ENCODE assay signal across 18 cellular contexts in the genomic region with DNA sequence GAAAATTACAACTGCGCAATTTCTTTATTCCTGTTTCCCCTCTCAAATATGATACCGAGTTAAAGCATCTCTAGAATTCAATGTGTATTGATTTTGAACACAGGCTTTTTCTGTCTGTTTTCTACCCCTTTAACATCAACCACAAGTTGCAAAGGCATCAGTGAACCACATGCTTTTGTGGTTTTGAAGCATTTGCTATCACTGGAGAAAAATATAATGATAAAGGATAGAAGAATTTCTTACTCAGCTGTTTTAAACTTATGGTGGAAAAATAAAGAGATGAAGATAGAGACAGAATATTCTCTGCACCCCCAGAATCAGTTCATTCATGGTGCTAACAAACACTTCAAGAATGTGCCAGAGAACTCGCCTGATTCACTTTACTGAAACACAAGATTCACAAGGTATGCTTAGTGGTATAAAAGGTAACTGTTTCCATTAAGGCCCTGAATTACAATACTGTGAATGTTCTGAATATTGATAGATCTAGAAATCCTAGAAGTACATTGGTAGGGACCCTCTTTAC. TPM values are rescaled to one million over a fixed set of nuclear protein-coding genes. Genes with fewer than 3 reads are reported as not detected.
A peak's percentile ranks its signal among the peaks of the same experiment; 100 is the strongest.
DNase-seq lines count a peak whose midpoint lies in the region; ATAC-seq and TF ChIP-seq lines count a peak whose summit lies in the region.
"Had no signal": no experiment of that assay in that cellular context is flagged by ENCODE, and none has a peak within 500 bp of the region (broad histone marks: within the 10 kb centered on the region; RNA-seq: fewer than 3 reads in every experiment).

No MANE protein-coding gene starts in this region.

- H3K14ac ChIP-seq in mesenchymal stem cell (ENCODE audit: low read length in 2 of 2), result no peak overlapping the region

- no peak overlapping the region for H3K23ac ChIP-seq in mesenchymal stem cell (ENCODE audit: low read length in 2 of 2)

- no peak overlapping the region for H3K18ac ChIP-seq in mesenchymal stem cell (ENCODE audit: low read depth in 1 of 2, low read length in 2 of 2)

- H3K4me3 ChIP-seq in DND-41 (ENCODE audit: low read depth in 1 of 2, low read length in 2 of 2) (no peak overlapping the region), SK-N-MC (no peak overlapping the region), choroid plexus epithelial cell (ENCODE audit: low read depth, low read length) (no peak overlapping the region), mesenchymal stem cell (ENCODE audit: insufficient read depth in 1 of 2, low read depth in 1 of 2, low read length in 2 of 2) (no peak overlapping the region)
- H3K4me3 ChIP-seq: A549 had no signal

- ATAC-seq in DND-41 (ENCODE audit: insufficient read depth, low read depth) (peak; percentile 58; the same call in 2 of the 3 replicates), HG02852 (IDR thresholded peaks at IDR 0.05; ENCODE audit: unreplicated experiment) (no peak), HG02973 (IDR thresholded peaks at IDR 0.05; ENCODE audit: unreplicated experiment) (no peak)
- ATAC-seq: A549 had no signal

- no peaks in the 10 kb centered on the region for H4K20me1 ChIP-seq in DND-41 (ENCODE audit: insufficient read depth, low read length)

- H2AK5ac ChIP-seq in mesenchymal stem cell (ENCODE audit: low read length, severe bottlenecking), result no peak overlapping the region

- H4K91ac ChIP-seq in mesenchymal stem cell (ENCODE audit: low read length), result no peak overlapping the region

- no peak overlapping the region; the same call in 1 of the 2 replicates for H3K27ac ChIP-seq in DND-41 (ENCODE audit: low read length)
- H3K27ac ChIP-seq in SK-N-MC, result 0 out of 2 replicates have a peak overlapping the region, but pooled peaks have one; percentile 42
- H3K27ac ChIP-seq in mesenchymal stem cell (ENCODE audit: low read length, poor library complexity, severe bottlenecking), result peak overlapping the region; percentile 78
- H3K27ac ChIP-seq: A549, C4-2B, HL-60, RWPE1 had no signal

- H3K79me2 ChIP-seq in DND-41 (ENCODE audit: insufficient read depth, low read length), result no peaks in the 10 kb centered on the region

- intact Hi-C loops in head of caudate nucleus (cut with DNase I), result no loop called here

- no peak overlapping the region for H2BK15ac ChIP-seq in mesenchymal stem cell (ENCODE audit: low read depth, poor library complexity, severe bottlenecking)

- no peak for TF ChIP-seq CTCF in DND-41 (IDR thresholded peaks at IDR 0.05; ENCODE audit: borderline replicate concordance, extremely low read depth, low read length, poor library complexity, severe bottlenecking)
- TF ChIP-seq CTCF in choroid plexus epithelial cell (conservative IDR thresholded peaks at IDR 0.05; ENCODE audit: low read depth, low read length), result no peak

- no peak overlapping the region for H3K4me2 ChIP-seq in DND-41 (ENCODE audit: insufficient read depth, low read length)
- H3K4me2 ChIP-seq in mesenchymal stem cell (ENCODE audit: low read length, poor library complexity, severe bottlenecking), result no peak overlapping the region
- H3K4me2 ChIP-seq: A549 had no signal

- no peaks in the 10 kb centered on the region for H3K9me3 ChIP-seq in DND-41 (ENCODE audit: insufficient read depth, low read length, severe bottlenecking)
- no peaks in the 10 kb centered on the region for H3K9me3 ChIP-seq in SK-N-MC (ENCODE audit: low read depth, low read length)
- no peaks in the 10 kb centered on the region for H3K9me3 ChIP-seq in mesenchymal stem cell (ENCODE audit: control insufficient read depth, low read length)
- H3K9me3 ChIP-seq: A549 had no signal

- H2BK5ac ChIP-seq in mesenchymal stem cell (ENCODE audit: low read depth, low read length, poor library complexity, severe bottlenecking), result no peak overlapping the region

- WGBS in mesenchymal stem cell, result no CpG with 5 or more reads among the region's 3 CpGs

- H3K79me1 ChIP-seq in mesenchymal stem cell (replicated peaks; ENCODE audit: low read length, poor library complexity, severe bottlenecking), result no peaks in the 10 kb centered on the region

- no peak overlapping the region for H4K8ac ChIP-seq in mesenchymal stem cell (ENCODE audit: low read length)

- no peaks in the 10 kb centered on the region for H3K27me3 ChIP-seq in DND-41 (ENCODE audit: insufficient read depth, low read length, poor library complexity)
- no peaks in the 10 kb centered on the region for H3K27me3 ChIP-seq in mesenchymal stem cell (ENCODE audit: control insufficient read depth in 1 of 2, insufficient read depth in 1 of 2, low read length in 2 of 2)

- H3K9ac ChIP-seq in DND-41 (ENCODE audit: low read depth, low read length) (no peak overlapping the region), SK-N-MC (ENCODE audit: insufficient read length) (no peak overlapping the region), mesenchymal stem cell (ENCODE audit: low read length) (no peak overlapping the region)

- H3K4me1 ChIP-seq in DND-41 (ENCODE audit: insufficient read depth, low read length), result peaks cover 9% of the 10 kb centered on the region
- peaks cover 5% of the 10 kb centered on the region for H3K4me1 ChIP-seq in mesenchymal stem cell (ENCODE audit: control insufficient read depth, insufficient read depth, low read depth, low read length)
- H3K4me1 ChIP-seq: A549 had no signal

- no peak overlapping the region for H2BK120ac ChIP-seq in mesenchymal stem cell (ENCODE audit: low read depth, low read length)

- H3K36me3 ChIP-seq in DND-41 (ENCODE audit: insufficient read depth, low read length), result no peaks in the 10 kb centered on the region
- H3K36me3 ChIP-seq in SK-N-MC (ENCODE audit: insufficient read depth, low read length), result no peaks in the 10 kb centered on the region
- H3K36me3 ChIP-seq in mesenchymal stem cell (ENCODE audit: control insufficient read depth in 1 of 2, insufficient read depth in 2 of 2, low read depth in 1 of 2, low read length in 2 of 2), result no peaks in the 10 kb centered on the region

- H2AFZ ChIP-seq in DND-41 (ENCODE audit: low read depth, low read length) (peak overlapping the region; percentile 26; the same call in 1 of the 2 replicates), mesenchymal stem cell (ENCODE audit: low read depth, low read length) (no peak overlapping the region)

- H3K4ac ChIP-seq in mesenchymal stem cell (ENCODE audit: low read depth in 1 of 2, low read length in 2 of 2), result no peak overlapping the region

- no peak for DNase-seq in DND-41
- no peak for DNase-seq in SK-N-MC (ENCODE audit: low read depth, low spot score)
- DNase-seq in choroid plexus epithelial cell (ENCODE audit: low read depth), result peak; percentile 68
- no peak for DNase-seq in mesenchymal stem cell
- DNase-seq in head of caudate nucleus, result no peak
- DNase-seq in RKO (ENCODE audit: low spot score), result no peak
- DNase-seq: H9, NCI-H1417 treated with DMSO at 0.1 percent for 48 hours, NCI-H1930, NCI-H2171 treated with DMSO at 0.1 percent for 48 hours, NCI-H510A, NCI-H774 had no signal

- no peak overlapping the region for H2BK12ac ChIP-seq in mesenchymal stem cell (ENCODE audit: low read length in 2 of 2)

RNA-seq across cellular contexts. Expression of gene DPPA4, which starts 9.5 kb away (rescaled TPM):
- polyA plus RNA-seq in mesenchymal stem cell (2013, experiment 1 of 2), result 11.1 TPM
- polyA plus RNA-seq in mesenchymal stem cell (2013, experiment 2 of 2), result 10.2 TPM
- polyA plus RNA-seq: A549 had no signal

RNA-seq across cellular contexts. Expression of gene DPPA2, which starts 30.5 kb away (rescaled TPM):
- 0.08 TPM for polyA plus RNA-seq in mesenchymal stem cell (2013, experiment 1 of 2)
- 0.04 TPM for polyA plus RNA-seq in mesenchymal stem cell (2013, experiment 2 of 2)
- polyA plus RNA-seq: A549 had no signal
